ENCODE assay signal across 23 cellular contexts in the genomic region with DNA sequence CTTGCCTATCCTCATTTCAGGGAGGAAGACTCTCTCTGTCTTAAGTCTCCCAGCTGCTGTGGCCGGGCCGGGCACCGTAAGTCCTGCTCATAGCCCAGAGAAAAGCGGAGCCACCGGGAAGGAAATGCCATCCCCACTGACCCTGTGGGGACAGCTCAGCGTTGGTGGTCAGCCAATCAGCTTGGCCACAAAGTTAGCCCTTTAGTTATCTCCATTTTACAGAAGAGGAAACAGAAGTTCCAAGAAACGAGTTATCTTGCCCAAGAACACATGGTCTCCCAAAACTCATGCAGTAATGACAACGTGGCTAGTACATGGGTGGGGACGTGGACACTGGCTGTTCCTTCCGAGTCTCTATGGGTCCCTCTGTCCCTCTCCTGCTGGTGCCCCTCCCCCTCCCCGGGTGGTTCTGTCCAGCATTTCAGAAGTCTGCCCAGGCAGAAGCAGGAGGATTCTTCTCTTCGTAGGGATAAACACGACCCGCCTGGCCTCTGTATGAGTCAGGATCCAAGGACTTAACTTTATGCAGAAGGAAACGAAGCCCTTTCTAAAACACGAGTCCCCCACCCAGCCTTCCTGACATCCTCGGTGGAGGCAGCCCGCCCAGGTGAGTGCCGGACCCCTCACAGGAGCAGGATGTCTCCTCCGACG.
DNase-seq lines count a peak whose midpoint lies in the region; TF ChIP-seq lines count a peak whose summit lies in the region.
"Had no signal": no experiment of that assay in that cellular context is flagged by ENCODE, and none has a peak within 500 bp of the region (broad histone marks: within the 10 kb centered on the region; RNA-seq: fewer than 3 reads in every experiment).

No MANE protein-coding gene starts in this region.

- H4K5ac ChIP-seq in mesendoderm (ENCODE audit: low read length) = no peak overlapping the region

- H3K79me1 ChIP-seq in mesendoderm (ENCODE audit: low read length) = no peaks in the 10 kb centered on the region

- peak; percentile 37 for DNase-seq in ELF-1 (ENCODE audit: low read depth, low spot score)
- peak; percentile 27 for DNase-seq in endothelial cell (ENCODE audit: low spot score)
- DNase-seq in mesendoderm = peak; percentile 45
- no peak for DNase-seq in SIG-M5 treated with dmso at 0.1 percent for 504 hours (lab: John Stamatoyannopoulos, UW; ENCODE audit: unreplicated experiment)
- no peak for DNase-seq in NCI-H748 treated with DMSO at 0.1 percent for 48 hours (lab: John Stamatoyannopoulos, UW)
- DNase-seq in NCI-H1417 treated with DMSO at 0.1 percent for 48 hours (lab: John Stamatoyannopoulos, UW) = no peak
- DNase-seq in germinal center (ENCODE audit: low spot score) = no peak
- DNase-seq: activated naive CD8-positive, alpha-beta T cell treated with anti-CD3 and anti-CD28 coated beads for 36 hours; brain microvascular endothelial cell; CD4-positive, alpha-beta memory T cell; colonic mucosa; DMS153; effector memory CD8-positive, alpha-beta T cell; esophagus squamous epithelium; left ventricle myocardium inferior; NCI-H2081 treated with DMSO at 0.1 percent for 48 hours; NCI-H446 treated with DMSO at 0.1 percent for 48 hours; substantia nigra had no signal

- H3K4ac ChIP-seq in mesendoderm (ENCODE audit: low read depth, low read length) = no peak overlapping the region

- H3K9ac ChIP-seq in mesendoderm (ENCODE audit: low read length) = no peak overlapping the region

- no peaks in the 10 kb centered on the region for H3K79me2 ChIP-seq in mesendoderm (ENCODE audit: control insufficient read depth, insufficient read depth, low read length)

- H3K27me3 Mint-ChIP-seq in endothelial cell (ENCODE audit: unreplicated experiment) = no peaks in the 10 kb centered on the region
- H3K27me3 Mint-ChIP-seq: activated naive CD8-positive, alpha-beta T cell treated with anti-CD3 and anti-CD28 coated beads for 36 hours had no signal

- no peak overlapping the region for H3K4me3 Mint-ChIP-seq in endothelial cell (ENCODE audit: unreplicated experiment)
- H3K4me3 Mint-ChIP-seq: activated naive CD8-positive, alpha-beta T cell treated with anti-CD3 and anti-CD28 coated beads for 36 hours; CD4-positive, alpha-beta memory T cell; effector memory CD8-positive, alpha-beta T cell; neural crest cell; T-helper 1 cell treated with Interleukin-12 subunit alpha and Interleukin-12 subunit beta and Interleukin-4 antibody, amounts not matched to agents 30 μg/mL and 1 μg/mL, for 36 hours; WTC11 had no signal

- H4K8ac ChIP-seq in mesendoderm (ENCODE audit: low read depth, low read length) = no peak overlapping the region

- H2AK5ac ChIP-seq in mesendoderm (ENCODE audit: low read length) = no peak overlapping the region

- H3K4me2 ChIP-seq in mesendoderm (ENCODE audit: low read length) = no peak overlapping the region

- H2BK5ac ChIP-seq in mesendoderm (ENCODE audit: low read length) = no peak overlapping the region

- no peak overlapping the region for H3K27ac ChIP-seq in mesendoderm (ENCODE audit: low read depth, low read length)
- H3K27ac ChIP-seq: brain microvascular endothelial cell, colonic mucosa, esophagus squamous epithelium, left ventricle myocardium inferior had no signal

- H3K4me3 ChIP-seq in mesendoderm (ENCODE audit: low read length) = no peak overlapping the region
- H3K4me3 ChIP-seq: colonic mucosa, esophagus squamous epithelium, left ventricle myocardium inferior had no signal

- no peaks in the 10 kb centered on the region for H3K36me3 ChIP-seq in mesendoderm (ENCODE audit: control insufficient read depth, insufficient read depth, low read length)
- H3K36me3 ChIP-seq: brain microvascular endothelial cell, colonic mucosa, esophagus squamous epithelium, left ventricle myocardium inferior had no signal

- no peak overlapping the region for H3K23ac ChIP-seq in mesendoderm (ENCODE audit: low read length)

- H3K9me3 Mint-ChIP-seq in endothelial cell (ENCODE audit: unreplicated experiment) = no peaks in the 10 kb centered on the region
- H3K9me3 Mint-ChIP-seq: activated naive CD8-positive, alpha-beta T cell treated with anti-CD3 and anti-CD28 coated beads for 36 hours; activated T-helper 2 cell treated with anti-CD3 and anti-CD28 coated beads, Interferon-gamma antibody, Interleukin-2, Interleukin-4, amounts not matched to agents 10 μg/mL and 5 μg/mL and 100 μg/mL, durations not matched to agents 14 hours and 24 hours and 36 hours; effector memory CD8-positive, alpha-beta T cell; neural crest cell; T-helper 1 cell treated with Interleukin-12 subunit alpha and Interleukin-12 subunit beta and Interleukin-4 antibody, amounts not matched to agents 30 μg/mL and 1 μg/mL, for 36 hours; WTC11 had no signal

- peaks cover 2% of the 10 kb centered on the region for H3K4me1 ChIP-seq in mesendoderm (ENCODE audit: control insufficient read depth, low read depth, low read length)
- H3K4me1 ChIP-seq: colonic mucosa, esophagus squamous epithelium, left ventricle myocardium inferior had no signal

- peaks cover 5% of the 10 kb centered on the region for H3K4me1 Mint-ChIP-seq in endothelial cell (ENCODE audit: unreplicated experiment)
- H3K4me1 Mint-ChIP-seq: activated naive CD8-positive, alpha-beta T cell treated with anti-CD3 and anti-CD28 coated beads for 36 hours; CD4-positive, alpha-beta memory T cell had no signal

- H2BK15ac ChIP-seq in mesendoderm (replicated peaks; ENCODE audit: low read depth) = no peak overlapping the region

- WGBS in mesendoderm (ENCODE audit: extremely low coverage, insufficient coverage, low lambda C conversion rate) = no CpG with 5 or more reads among the region's 21 CpGs

- no peak overlapping the region for H3K27ac Mint-ChIP-seq in endothelial cell (ENCODE audit: unreplicated experiment)
- H3K27ac Mint-ChIP-seq: activated naive CD8-positive, alpha-beta T cell treated with anti-CD3 and anti-CD28 coated beads for 36 hours; activated T-helper 2 cell treated with anti-CD3 and anti-CD28 coated beads, Interferon-gamma antibody, Interleukin-2, Interleukin-4, amounts not matched to agents 10 μg/mL and 5 μg/mL and 100 μg/mL, durations not matched to agents 14 hours and 24 hours and 36 hours; effector memory CD8-positive, alpha-beta T cell; T-helper 1 cell treated with Interleukin-12 subunit alpha and Interleukin-12 subunit beta and Interleukin-4 antibody, amounts not matched to agents 30 μg/mL and 1 μg/mL, for 36 hours; WTC11 had no signal

- TF ChIP-seq CTCF in endothelial cell (IDR thresholded peaks at IDR 0.05; ENCODE audit: unreplicated experiment) = no peak

- no peak overlapping the region for H3K18ac ChIP-seq in mesendoderm (ENCODE audit: low read length)

- H3K56ac ChIP-seq in mesendoderm (ENCODE audit: low read length) = no peak overlapping the region

- no peaks in the 10 kb centered on the region for H3K36me3 Mint-ChIP-seq in endothelial cell (ENCODE audit: low read depth, unreplicated experiment)
- H3K36me3 Mint-ChIP-seq: activated naive CD8-positive, alpha-beta T cell treated with anti-CD3 and anti-CD28 coated beads for 36 hours; CD4-positive, alpha-beta memory T cell; WTC11 had no signal

- H3K27me3 ChIP-seq in mesendoderm (ENCODE audit: insufficient read depth, low read length, poor library complexity) = no peaks in the 10 kb centered on the region
- H3K27me3 ChIP-seq: brain microvascular endothelial cell, colonic mucosa had no signal

- H2BK120ac ChIP-seq in mesendoderm (ENCODE audit: low read depth, low read length) = no peak overlapping the region

TF ChIP-seq in PFSK-1, 5 proteins besides CTCF, POLR2A, EP300 and RAD21:
- TF ChIP-seq TAF1 (IDR thresholded peaks at IDR 0.05; ENCODE audit: borderline replicate concordance, insufficient read depth, low read length) (no peak), POLR2AphosphoS5 (IDR thresholded peaks at IDR 0.05; ENCODE audit: low read depth, low read length) (peak; percentile 29; the same call in 1 of the 2 replicates)
- TF ChIP-seq, protein P1, sequence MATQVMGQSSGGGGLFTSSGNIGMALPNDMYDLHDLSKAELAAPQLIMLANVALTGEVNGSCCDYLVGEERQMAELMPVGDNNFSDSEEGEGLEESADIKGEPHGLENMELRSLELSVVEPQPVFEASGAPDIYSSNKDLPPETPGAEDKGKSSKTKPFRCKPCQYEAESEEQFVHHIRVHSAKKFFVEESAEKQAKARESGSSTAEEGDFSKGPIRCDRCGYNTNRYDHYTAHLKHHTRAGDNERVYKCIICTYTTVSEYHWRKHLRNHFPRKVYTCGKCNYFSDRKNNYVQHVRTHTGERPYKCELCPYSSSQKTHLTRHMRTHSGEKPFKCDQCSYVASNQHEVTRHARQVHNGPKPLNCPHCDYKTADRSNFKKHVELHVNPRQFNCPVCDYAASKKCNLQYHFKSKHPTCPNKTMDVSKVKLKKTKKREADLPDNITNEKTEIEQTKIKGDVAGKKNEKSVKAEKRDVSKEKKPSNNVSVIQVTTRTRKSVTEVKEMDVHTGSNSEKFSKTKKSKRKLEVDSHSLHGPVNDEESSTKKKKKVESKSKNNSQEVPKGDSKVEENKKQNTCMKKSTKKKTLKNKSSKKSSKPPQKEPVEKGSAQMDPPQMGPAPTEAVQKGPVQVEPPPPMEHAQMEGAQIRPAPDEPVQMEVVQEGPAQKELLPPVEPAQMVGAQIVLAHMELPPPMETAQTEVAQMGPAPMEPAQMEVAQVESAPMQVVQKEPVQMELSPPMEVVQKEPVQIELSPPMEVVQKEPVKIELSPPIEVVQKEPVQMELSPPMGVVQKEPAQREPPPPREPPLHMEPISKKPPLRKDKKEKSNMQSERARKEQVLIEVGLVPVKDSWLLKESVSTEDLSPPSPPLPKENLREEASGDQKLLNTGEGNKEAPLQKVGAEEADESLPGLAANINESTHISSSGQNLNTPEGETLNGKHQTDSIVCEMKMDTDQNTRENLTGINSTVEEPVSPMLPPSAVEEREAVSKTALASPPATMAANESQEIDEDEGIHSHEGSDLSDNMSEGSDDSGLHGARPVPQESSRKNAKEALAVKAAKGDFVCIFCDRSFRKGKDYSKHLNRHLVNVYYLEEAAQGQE (IDR thresholded peaks at IDR 0.05; ENCODE audit: insufficient read depth in 1 of 2, low read depth in 2 of 2, low read length in 2 of 2) = peak; percentile 62 to 87

Comparison
In these comparisons a context has a peak if more than half of its experiments do, and no peak if none do; other contexts are left out.
1. DNase-seq: peak in ELF-1 (single experiment), endothelial cell (single experiment) and mesendoderm (single experiment); none in SIG-M5 treated with dmso at 0.1 percent for 504 hours (single experiment), NCI-H748 treated with DMSO at 0.1 percent for 48 hours (single experiment), NCI-H1417 treated with DMSO at 0.1 percent for 48 hours (single experiment) and germinal center (single experiment).